ENCODE assay signal across 9 cellular contexts in the genomic region with DNA sequence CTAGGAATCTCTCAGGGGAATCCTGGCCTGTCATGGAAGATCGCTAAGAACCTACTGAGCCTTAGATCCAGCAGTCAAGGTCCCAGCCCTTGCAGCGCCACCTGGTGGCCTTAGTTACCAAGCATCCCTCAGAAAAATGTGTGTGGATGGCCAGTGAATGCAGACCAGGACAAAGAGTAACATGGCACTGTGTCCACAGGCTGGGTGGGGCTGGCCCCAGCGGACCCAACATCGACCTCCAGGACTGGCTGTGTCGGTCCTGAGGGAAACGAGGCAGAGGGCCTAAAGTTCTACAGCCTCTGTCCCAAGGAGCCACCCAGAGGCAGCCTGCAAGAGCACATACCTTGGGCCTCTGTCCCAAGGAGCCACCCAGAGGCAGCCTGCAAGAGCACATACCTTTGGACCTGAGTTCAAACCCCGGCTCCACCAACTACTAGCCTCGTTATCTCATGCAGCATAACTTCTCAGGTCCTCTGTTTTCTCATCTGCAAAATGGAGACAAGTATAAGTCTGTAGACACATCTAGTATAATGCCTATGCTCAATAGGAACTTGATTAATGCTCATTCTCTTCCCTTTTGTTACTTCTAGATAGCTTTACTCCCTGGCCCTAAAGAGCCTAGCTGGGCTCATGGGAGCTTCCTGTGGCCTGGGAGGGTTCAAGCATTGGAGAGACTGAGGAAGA. TPM values are rescaled to one million over a fixed set of nuclear protein-coding genes. Genes with fewer than 3 reads are reported as not detected.
A peak's percentile ranks its signal among the peaks of the same experiment; 100 is the strongest.
DNase-seq lines count a peak whose midpoint lies in the region; ATAC-seq and TF ChIP-seq lines count a peak whose summit lies in the region.
"Had no signal": no experiment of that assay in that cellular context is flagged by ENCODE, and none has a peak within 500 bp of the region (broad histone marks: within the 10 kb centered on the region; RNA-seq: fewer than 3 reads in every experiment).

No MANE protein-coding gene starts in this region.

- H3K9ac ChIP-seq in KMS-11 = no peak overlapping the region

- H3K36me3 Mint-ChIP-seq in Calu3 (ENCODE audit: insufficient read depth, unreplicated experiment) = no peaks in the 10 kb centered on the region
- no peaks in the 10 kb centered on the region for H3K36me3 Mint-ChIP-seq in nephron progenitor cell (ENCODE audit: low read depth)
- H3K36me3 Mint-ChIP-seq: activated naive CD4-positive, alpha-beta T cell treated with anti-CD3 and anti-CD28 coated beads, Interleukin-2, amount 50 U/mL, for 24 hours had no signal

- intact Hi-C loops in Calu3 (cut with micrococcal nuclease; ENCODE audit: unreplicated experiment) (loop anchor here (1.0 to 5.0 kb wide), 3 partner anchors 64 to 279 kb away; no protein-coding TSS in a partner anchor), PC-9 (cut with micrococcal nuclease; ENCODE audit: unreplicated experiment) (loop anchor here (1.0 to 5.0 kb wide), 4 partner anchors 58 to 279 kb away; partner anchors contain the start of gene HERC1)

- no peaks in the 10 kb centered on the region for H3K27me3 ChIP-seq in KMS-11 (ENCODE audit: insufficient read depth, low read depth)
- no peaks in the 10 kb centered on the region for H3K27me3 ChIP-seq in PC-9 (ENCODE audit: insufficient read depth, low read depth)

- H3K4me2 ChIP-seq in KMS-11 (no peak overlapping the region), PC-9 (no peak overlapping the region)

- BruUV-seq in Calu3 (replicated peaks; lab: Mats Ljungman, UMichigan) = no TSS peak
- no TSS peak for BruUV-seq in PC-9 (replicated peaks; lab: Mats Ljungman, UMichigan)

- H4K20me1 ChIP-seq in KMS-11 (ENCODE audit: insufficient read depth) = no peaks in the 10 kb centered on the region
- no peaks in the 10 kb centered on the region for H4K20me1 ChIP-seq in PC-9 (ENCODE audit: insufficient read depth)

- ATAC-seq in stimulated activated naive CD8-positive, alpha-beta T cell treated with anti-CD3 and anti-CD28 coated beads, Interleukin-15, amount 100 ng/mL, for 72 hours = peak; percentile 21
- no peak for ATAC-seq in GM21526 (IDR thresholded peaks at IDR 0.05; ENCODE audit: low FRiP score, unreplicated experiment)

- H3K27ac Mint-ChIP-seq in Calu3 (ENCODE audit: unreplicated experiment) (no peak overlapping the region), nephron progenitor cell (peak overlapping the region; percentile 14)
- no peak overlapping the region for H3K27ac Mint-ChIP-seq in stimulated activated naive CD8-positive, alpha-beta T cell treated with anti-CD3 and anti-CD28 coated beads, Interleukin-15, amount 100 ng/mL, for 72 hours

- no peaks in the 10 kb centered on the region for H3K9me3 ChIP-seq in PC-9 (ENCODE audit: insufficient read depth, low read depth)

- H3K9me3 Mint-ChIP-seq in Calu3 (ENCODE audit: low read depth, unreplicated experiment) = no peaks in the 10 kb centered on the region
- H3K9me3 Mint-ChIP-seq in nephron progenitor cell = no peaks in the 10 kb centered on the region
- H3K9me3 Mint-ChIP-seq in stimulated activated naive CD8-positive, alpha-beta T cell treated with anti-CD3 and anti-CD28 coated beads, Interleukin-15, amount 100 ng/mL, for 72 hours = no peaks in the 10 kb centered on the region
- H3K9me3 Mint-ChIP-seq: activated naive CD4-positive, alpha-beta T cell treated with anti-CD3 and anti-CD28 coated beads, Interleukin-2, amount 50 U/mL, for 24 hours had no signal

- no peak overlapping the region for H3K27ac ChIP-seq in KMS-11
- no peak overlapping the region for H3K27ac ChIP-seq in PC-9

- H3K4me3 ChIP-seq in KMS-11 (IDR thresholded peaks at IDR 0.05; ENCODE audit: insufficient read depth, low read depth, low read length) (no peak overlapping the region), PC-9 (no peak overlapping the region), fibroblast of mammary gland (ENCODE audit: control insufficient read depth, low read depth, low read length) (no peak overlapping the region)

- H3K4me1 Mint-ChIP-seq in Calu3 (ENCODE audit: low read depth, unreplicated experiment) = peaks cover 5% of the 10 kb centered on the region
- peaks cover 51% of the 10 kb centered on the region for H3K4me1 Mint-ChIP-seq in nephron progenitor cell
- H3K4me1 Mint-ChIP-seq in stimulated activated naive CD8-positive, alpha-beta T cell treated with anti-CD3 and anti-CD28 coated beads, Interleukin-15, amount 100 ng/mL, for 72 hours = peaks cover 64% of the 10 kb centered on the region

- CTCF ChIA-PET in Calu3 (lab: Charles Lee) (interaction anchor here (1.2 kb wide), 1 partner anchor 139 kb away, joined by 7 read pairs; no protein-coding TSS in a partner anchor), PC-9 (lab: Charles Lee) (interaction anchor here (1.3 kb wide), 2 partner anchors 54 to 65 kb away, joined by 3 to 5 read pairs; no protein-coding TSS in a partner anchor)

- TF ChIP-seq CTCF in Calu3 (IDR thresholded peaks at IDR 0.05; ENCODE audit: unreplicated experiment) = peak; percentile 87
- TF ChIP-seq CTCF in KMS-11 (conservative IDR thresholded peaks at IDR 0.05; ENCODE audit: low read depth, low read length) = peak; percentile 94
- TF ChIP-seq CTCF in PC-9 (conservative IDR thresholded peaks at IDR 0.05) = peak; percentile 84
- TF ChIP-seq CTCF in fibroblast of mammary gland (conservative IDR thresholded peaks at IDR 0.05; ENCODE audit: control insufficient read depth, insufficient read depth, low read depth, low read length) = peak; percentile 92
- TF ChIP-seq CTCF in nephron progenitor cell (IDR thresholded peaks at IDR 0.05) = peak; percentile 88

- H3K4me3 Mint-ChIP-seq in Calu3 (ENCODE audit: low read depth, unreplicated experiment) (no peak overlapping the region), nephron progenitor cell (no peak overlapping the region)
- no peak overlapping the region for H3K4me3 Mint-ChIP-seq in stimulated activated naive CD8-positive, alpha-beta T cell treated with anti-CD3 and anti-CD28 coated beads, Interleukin-15, amount 100 ng/mL, for 72 hours

- POLR2A ChIA-PET in PC-9 (lab: Charles Lee; ENCODE audit: unreplicated experiment) = no interaction called here

- no peaks in the 10 kb centered on the region for H3K27me3 Mint-ChIP-seq in Calu3 (ENCODE audit: unreplicated experiment)
- H3K27me3 Mint-ChIP-seq in nephron progenitor cell (ENCODE audit: low read depth, poor library complexity) = peaks cover 7% of the 10 kb centered on the region
- no peaks in the 10 kb centered on the region for H3K27me3 Mint-ChIP-seq in stimulated activated naive CD8-positive, alpha-beta T cell treated with anti-CD3 and anti-CD28 coated beads, Interleukin-15, amount 100 ng/mL, for 72 hours
- H3K27me3 Mint-ChIP-seq: activated naive CD4-positive, alpha-beta T cell treated with anti-CD3 and anti-CD28 coated beads, Interleukin-2, amount 50 U/mL, for 24 hours had no signal

- H2AFZ ChIP-seq in KMS-11 (ENCODE audit: low read depth) = no peak overlapping the region
- no peak overlapping the region for H2AFZ ChIP-seq in PC-9

- no peaks in the 10 kb centered on the region for H3K9me2 ChIP-seq in PC-9 (ENCODE audit: insufficient read depth)

- peaks cover 51% of the 10 kb centered on the region for H3K4me1 ChIP-seq in KMS-11 (ENCODE audit: low read depth, poor library complexity, severe bottlenecking)
- peaks cover 13% of the 10 kb centered on the region for H3K4me1 ChIP-seq in PC-9 (replicated peaks; ENCODE audit: insufficient read depth)

- peak; percentile 88 for DNase-seq in Calu3
- peak; percentile 51 to 75 for DNase-seq in PC-9
- DNase-seq in activated T-cell treated with anti-CD3 and anti-CD28 coated beads, Interleukin-2, amount 50 U/mL, for 1 hour = peak; percentile 80
- peak; percentile 73 for DNase-seq in fibroblast of mammary gland (ENCODE audit: low read depth)
- peak; percentile 82 for DNase-seq in nephron progenitor cell
- peak; percentile 70 to 72 for DNase-seq in stimulated activated naive CD8-positive, alpha-beta T cell treated with anti-CD3 and anti-CD28 coated beads, Interleukin-15, amount 100 ng/mL, for 72 hours

- no peaks in the 10 kb centered on the region for H3K36me3 ChIP-seq in KMS-11 (ENCODE audit: insufficient read depth)
- H3K36me3 ChIP-seq in PC-9 (ENCODE audit: low read depth) = no peaks in the 10 kb centered on the region

- no peaks in the 10 kb centered on the region for H3K79me2 ChIP-seq in KMS-11 (ENCODE audit: insufficient read depth, low read depth)
- no peaks in the 10 kb centered on the region for H3K79me2 ChIP-seq in PC-9 (ENCODE audit: low read depth)

- no peaks in the 10 kb centered on the region for H3F3A ChIP-seq in PC-9 (ENCODE audit: insufficient read depth, low read depth)

RNA-seq across cellular contexts. Expression of gene HERC1, which starts 57.5 kb away (rescaled TPM):
- total RNA-seq in Calu3 (2022) (50.6 and 52.1 TPM in 2 replicates), PC-9 (2021) (46.6 and 47.0 TPM in 2 replicates)
